Comparison of ENCODE assay signal across 1 cellular context in genomic region chr7:16114633-16115032, GRCh38.
TF ChIP-seq lines count a peak whose summit lies in the region.

No MANE protein-coding gene starts in this region.

TF ChIP-seq in GM23338, 12 proteins besides CTCF, POLR2A, EP300 and RAD21 (continued from another document):
- no peak for TF ChIP-seq REST (IDR thresholded peaks at IDR 0.05; ENCODE audit: unreplicated experiment)
- no peak for TF ChIP-seq ZNF114 (CRISPR knock-in tag; IDR thresholded peaks at IDR 0.05)
- no peak for TF ChIP-seq JUNB (IDR thresholded peaks at IDR 0.05; ENCODE audit: unreplicated experiment)
- TF ChIP-seq CREB1 (CRISPR knock-in tag; IDR thresholded peaks at IDR 0.05; ENCODE audit: low read depth): no peak
- no peak for TF ChIP-seq EZH2 (IDR thresholded peaks at IDR 0.05; ENCODE audit: low read depth, unreplicated experiment)
